In genomic region chr2:215695876-215696275, GRCh38 we compare ENCODE assay signal across 21 cellular contexts.
"Had no signal": no experiment of that assay in that cellular context is flagged by ENCODE, and none has a peak within 500 bp of the region (broad histone marks: within the 10 kb centered on the region; RNA-seq: fewer than 3 reads in every experiment).

No MANE protein-coding gene starts in this region.

- ATAC-seq: activated CD8-positive, alpha-beta T cell treated with anti-CD3 and anti-CD28 coated beads for 36 hours; left colon; mucosa of descending colon; psoas muscle; sciatic nerve; stimulated activated effector memory CD8-positive, alpha-beta T cell treated with anti-CD3 and anti-CD28 coated beads, Interleukin-12 subunit alpha, Interleukin-12 subunit beta, amount 100 ng/mL, for 72 hours had no signal

- H3K4me3 Mint-ChIP-seq: activated B cell treated with CpG ODN at 0.5 μM for 24 hours; activated CD8-positive, alpha-beta T cell treated with anti-CD3 and anti-CD28 coated beads for 36 hours; activated naive CD4-positive, alpha-beta T cell treated with anti-CD3 and anti-CD28 coated beads, Interleukin-2, amount 50 U/mL, for 24 hours; nephron; stimulated activated effector memory CD8-positive, alpha-beta T cell treated with anti-CD3 and anti-CD28 coated beads, Interleukin-12 subunit alpha, Interleukin-12 subunit beta, amount 100 ng/mL, for 72 hours had no signal

- H3K4me1 Mint-ChIP-seq: activated B cell treated with CpG ODN at 0.5 μM for 24 hours; activated naive CD4-positive, alpha-beta T cell treated with anti-CD3 and anti-CD28 coated beads, Interleukin-2, amount 50 U/mL, for 24 hours; stimulated activated effector memory CD8-positive, alpha-beta T cell treated with anti-CD3 and anti-CD28 coated beads, Interleukin-12 subunit alpha, Interleukin-12 subunit beta, amount 100 ng/mL, for 72 hours had no signal

- H3K27me3 ChIP-seq: adrenal gland had no signal

- H3K27me3 Mint-ChIP-seq: activated naive CD4-positive, alpha-beta T cell treated with anti-CD3 and anti-CD28 coated beads, Interleukin-2, amount 50 U/mL, for 24 hours had no signal

- H3K9me3 Mint-ChIP-seq: activated CD8-positive, alpha-beta T cell treated with anti-CD3 and anti-CD28 coated beads for 36 hours; activated naive CD4-positive, alpha-beta T cell treated with anti-CD3 and anti-CD28 coated beads, Interleukin-2, amount 50 U/mL, for 24 hours had no signal

- DNase-seq: activated B cell treated with CpG ODN at 0.5 μM for 24 hours; activated CD4-positive, alpha-beta T cell treated with anti-CD3 and anti-CD28 coated beads for 48 hours; activated CD8-positive, alpha-beta T cell treated with anti-CD3 and anti-CD28 coated beads for 36 hours; activated effector memory CD4-positive, alpha-beta T cell treated with anti-CD3 and anti-CD28 coated beads, Interleukin-2, amount 50 U/mL, for 16 hours; activated T-cell treated with anti-CD3 and anti-CD28 coated beads, Interleukin-2, amount 50 U/mL, for 48 hours; adrenal gland; caudate nucleus; cortex of kidney; effector CD4-positive, alpha-beta T cell; head of caudate nucleus; left colon; mucosa of descending colon; occipital lobe; psoas muscle; stimulated activated CD4-positive, alpha-beta T cell treated with anti-CD3 and anti-CD28 coated beads, Interleukin-12 subunit alpha, Interleukin-12 subunit beta, amount 100 ng/mL, for 4 hours; stimulated activated CD4-positive, alpha-beta T cell treated with anti-CD3 and anti-CD28 coated beads, Interleukin-2, amount 100 ng/mL, for 24 hours; SW 1271 had no signal

- H3K4me3 ChIP-seq: adrenal gland, mucosa of descending colon, psoas muscle had no signal

- H3K4me1 ChIP-seq: psoas muscle had no signal

- H3K36me3 ChIP-seq: adrenal gland had no signal

- H3K36me3 Mint-ChIP-seq: stimulated activated effector memory CD8-positive, alpha-beta T cell treated with anti-CD3 and anti-CD28 coated beads, Interleukin-12 subunit alpha, Interleukin-12 subunit beta, amount 100 ng/mL, for 72 hours had no signal

- H3K27ac ChIP-seq: adrenal gland, psoas muscle had no signal

- H3K27ac Mint-ChIP-seq: activated B cell treated with CpG ODN at 0.5 μM for 24 hours; activated CD8-positive, alpha-beta T cell treated with anti-CD3 and anti-CD28 coated beads for 36 hours; activated naive CD4-positive, alpha-beta T cell treated with anti-CD3 and anti-CD28 coated beads, Interleukin-2, amount 50 U/mL, for 24 hours; nephron; stimulated activated effector memory CD8-positive, alpha-beta T cell treated with anti-CD3 and anti-CD28 coated beads, Interleukin-12 subunit alpha, Interleukin-12 subunit beta, amount 100 ng/mL, for 72 hours had no signal
